ENCODE assay signal across 8 cellular contexts in genomic region chr4:56388311-56388710, GRCh38. TPM values are rescaled to one million over a fixed set of nuclear protein-coding genes. Genes with fewer than 3 reads are reported as not detected.
DNase-seq lines count a peak whose midpoint lies in the region; ATAC-seq, FAIRE-seq and TF ChIP-seq lines count a peak whose summit lies in the region.

No MANE protein-coding gene starts in this region.

- FAIRE-seq in H1 (lab: Jason Lieb, UNC) = no peak
- FAIRE-seq in pancreas (lab: Jason Lieb, UNC) = no peak

- H3K9me3 ChIP-seq in NT2/D1 (ENCODE audit: insufficient read depth, low read length) (no peaks in the 10 kb centered on the region), H1 (ENCODE audit: insufficient read depth in 2 of 2, low read depth in 1 of 2, low read length in 1 of 2) (no peaks in the 10 kb centered on the region), pancreas (no peaks in the 10 kb centered on the region)

- TF ChIP-seq RAD21 in H1 (IDR thresholded peaks at IDR 0.05 in 1 of 2, conservative IDR thresholded peaks at IDR 0.05 in 1 of 2; ENCODE audit: low read depth in 2 of 2, low read length in 2 of 2) = no peak

- H4K20me1 ChIP-seq in H1 (replicated peaks in 1 of 2; ENCODE audit: control insufficient read depth in 1 of 2, insufficient read depth in 2 of 2, low read length in 2 of 2) = peaks cover 0 to 2% of the 10 kb centered on the region in 2 experiments

- H4K8ac ChIP-seq in H1 (ENCODE audit: extremely low read depth, insufficient read depth, low read length) = no peak overlapping the region

- no peak overlapping the region for H3K23ac ChIP-seq in H1 (ENCODE audit: insufficient read length)

- H3K79me2 ChIP-seq in H1 (ENCODE audit: control insufficient read depth in 1 of 2, insufficient read depth in 2 of 2, low read length in 2 of 2) = peaks cover 0 to 20% of the 10 kb centered on the region in 2 experiments; a peak in 1 of 4 replicates

- intact Hi-C loops in pancreas (cut with DNase I) = no loop called here

- no peak overlapping the region for H2BK5ac ChIP-seq in H1 (ENCODE audit: low read depth, low read length)

- POLR2A ChIA-PET in H1 (lab: Charles Lee; ENCODE audit: partially characterized antibody) = interaction anchor here (1.3 to 6.1 kb wide), 10 partner anchors 8 to 65 kb away, joined by 3 to 75 read pairs (median 8); partner anchors contain the start of genes PAICS and PPAT

- H3K79me1 ChIP-seq in H1 (ENCODE audit: low read depth, low read length) = 0 out of 2 replicates have a peak, but pooled peaks cover 2% of the 10 kb centered on the region

- H3K23me2 ChIP-seq in H1 (ENCODE audit: low read depth, low read length) = peaks cover 4% of the 10 kb centered on the region

- no peak overlapping the region for H2BK120ac ChIP-seq in H1 (replicated peaks; ENCODE audit: low read depth, low read length)

- CTCF ChIA-PET in H1 (lab: Charles Lee; ENCODE audit: partially characterized antibody) = no interaction called here

- H2BK15ac ChIP-seq in H1 (ENCODE audit: low read length) = no peak overlapping the region

- no peak overlapping the region for H4K91ac ChIP-seq in H1 (replicated peaks; ENCODE audit: insufficient read length, low read length)

- no peak overlapping the region for H3K4ac ChIP-seq in H1 (replicated peaks; ENCODE audit: insufficient read length, low read depth, low read length)

- H2AFZ ChIP-seq in H1 (ENCODE audit: low read length) = no peak overlapping the region

- peak in 1 of 2 experiments; percentile 18; a peak in 1 of 3 replicates for TF ChIP-seq POLR2A in H1 (IDR thresholded peaks at IDR 0.05; ENCODE audit: control extremely low read depth in 1 of 2, low read depth in 2 of 2, low read length in 2 of 2)

- H2BK20ac ChIP-seq in H1 (ENCODE audit: low read length) = no peak overlapping the region

- peak overlapping the region; percentile 92 for H3K9ac ChIP-seq in NT2/D1 (ENCODE audit: insufficient read length, low read depth)
- H3K9ac ChIP-seq in H1 (replicated peaks in 1 of 4; ENCODE audit: extremely low read depth in 1 of 4, low read depth in 3 of 4, low read length in 3 of 4) = peak overlapping the region in 1 of 4 experiments; percentile 53; a peak in 1 of 7 replicates

- WGBS in H1 (ENCODE audit: extremely low coverage in 1 of 2, insufficient coverage in 1 of 2, insufficient read length in 1 of 2, insufficient replicate concordance in 2 of 2, low coverage in 1 of 2, low lambda C conversion rate in 2 of 2, missing lambda C conversion rate in 1 of 2), 2 experiments = 76% methylated on average over 6 of the region's 6 CpGs; no CpG with 5 or more reads in 1 of the 2 experiments
- 13 to 23% methylated on average over 6 of the region's 6 CpGs for WGBS in pancreas, 2 donors

- H3K4me2 ChIP-seq in H1 (ENCODE audit: insufficient read depth in 1 of 2, low read depth in 2 of 2, low read length in 2 of 2) = peak overlapping the region; percentile 77 to 93

- no peak overlapping the region for H4K5ac ChIP-seq in H1 (ENCODE audit: insufficient read length, low read depth, low read length)

- TF ChIP-seq CTCF in H1 (IDR thresholded peaks at IDR 0.05; ENCODE audit: control extremely low read depth in 1 of 3, insufficient read depth in 1 of 3, low read depth in 1 of 3, low read length in 3 of 3) (no peak), pancreas (IDR thresholded peaks at IDR 0.05) (no peak)

- no peaks in the 10 kb centered on the region for H3K27me3 ChIP-seq in NT2/D1 (ENCODE audit: insufficient read depth, insufficient read length)
- no peaks in the 10 kb centered on the region for H3K27me3 ChIP-seq in H1 (replicated peaks in 1 of 4; ENCODE audit: control insufficient read depth in 3 of 4, extremely low read depth in 1 of 4, insufficient read depth in 3 of 4, low read length in 3 of 4)
- no peaks in the 10 kb centered on the region for H3K27me3 ChIP-seq in pancreas

- peak; percentile 1 for DNase-seq in EL
- no peak for DNase-seq in NT2/D1 (ENCODE audit: low read depth, low spot score)
- no peak for DNase-seq in H1 (ENCODE audit: low read depth in 1 of 2, low spot score in 2 of 2)
- no peak for DNase-seq in pancreas
- no peak for DNase-seq in stimulated activated CD4-positive, alpha-beta T cell treated with anti-CD3 and anti-CD28 coated beads, Interleukin-4, amount 100 ng/mL, for 1 hour
- no peak for DNase-seq in NCI-H1105 (lab: John Stamatoyannopoulos, UW)
- no peak for DNase-seq in SHP77 treated with DMSO at 0.1 percent for 48 hours (lab: John Stamatoyannopoulos, UW)

- H3K4me3 ChIP-seq in NT2/D1 (ENCODE audit: insufficient read length, low read depth) = peak overlapping the region; percentile 82
- peak overlapping the region; percentile 69 to 94 (median 88); a peak in 5 of 8 replicates for H3K4me3 ChIP-seq in H1 (ENCODE audit: extremely low read depth in 1 of 4, insufficient read depth in 2 of 4, low read depth in 3 of 4, low read length in 4 of 4)
- H3K4me3 ChIP-seq in pancreas = peak overlapping the region in 3 of 4 donors; percentile 56 to 69 (median 68)

- no peak overlapping the region for H3K27ac ChIP-seq in H1 (ENCODE audit: low read depth, low read length)
- H3K27ac ChIP-seq in pancreas = no peak overlapping the region

- H3K36me3 ChIP-seq in NT2/D1 (ENCODE audit: insufficient read depth, insufficient read length, low read length) (peaks cover 15% of the 10 kb centered on the region), H1 (ENCODE audit: control insufficient read depth in 2 of 4, insufficient read depth in 4 of 4, low read length in 3 of 4) (peaks cover 0 to 9% (median 1%) of the 10 kb centered on the region in 4 experiments; a peak in 2 of 8 replicates), pancreas (no peaks in the 10 kb centered on the region)

- no peak overlapping the region for H3K18ac ChIP-seq in H1 (ENCODE audit: extremely low read depth, low read length)

- no peak overlapping the region for H2BK12ac ChIP-seq in H1 (ENCODE audit: low read depth, low read length)

- no peak overlapping the region for H3K56ac ChIP-seq in H1 (replicated peaks; ENCODE audit: insufficient read length, low read depth, low read length)

- TF ChIP-seq EP300 in H1 (IDR thresholded peaks at IDR 0.05; ENCODE audit: borderline replicate concordance in 1 of 2, low read depth in 2 of 2, low read length in 2 of 2) = no peak

- no peak for ATAC-seq in pancreas
- ATAC-seq in HG03139 (IDR thresholded peaks at IDR 0.05; ENCODE audit: unreplicated experiment) = no peak

- no peak overlapping the region for H3K14ac ChIP-seq in H1 (ENCODE audit: insufficient read length)

- H2AK5ac ChIP-seq in H1 (ENCODE audit: low read depth, low read length) = no peak overlapping the region

- no peaks in the 10 kb centered on the region for H3K4me1 ChIP-seq in NT2/D1 (ENCODE audit: insufficient read depth, insufficient read length)
- H3K4me1 ChIP-seq in H1 (replicated peaks in 1 of 4; ENCODE audit: control insufficient read depth in 3 of 4, insufficient read depth in 4 of 4, low read length in 3 of 4) = peaks cover 0 to 5% (median 0%) of the 10 kb centered on the region in 4 experiments; a peak in 1 of 7 replicates
- peaks cover 0 to 18% (median 5%) of the 10 kb centered on the region in 3 donors for H3K4me1 ChIP-seq in pancreas

TF ChIP-seq in H1, 55 proteins besides CTCF, POLR2A, EP300 and RAD21 (continues in another document):
- TF ChIP-seq ATF2 (IDR thresholded peaks at IDR 0.05; ENCODE audit: low read length) (no peak), TCF12 (IDR thresholded peaks at IDR 0.05; ENCODE audit: low read depth, low read length) (no peak)

RNA-seq across cellular contexts. Expression of gene AASDH, which starts 1.0 kb away (rescaled TPM):
- total RNA-seq in H1 (2021; fragmentation: NEBNext Ultra II Directional; extraction: Animal tissue kit (Norgen Biotek cat#: 25700)) = 10.9 and 13.3 TPM in 2 replicates
- polyA plus RNA-seq in H1 (2011; rRNA removed) (8.0 and 11.3 TPM in 2 replicates), pancreas (1 to 10 TPM; 1.9 to 5.2 TPM)
- 7.1 TPM for polyA plus RNA-seq in H1 (2011; cell fraction: cytosol; rRNA removed)
- polyA plus RNA-seq in H1 (2011; cell fraction: nucleus; rRNA removed) = 3.1 TPM
- 6.2 to 8.8 TPM (median 6.9 TPM) in 4 replicates for polyA plus RNA-seq in H1 (2012, experiment 1 of 2)
- 0.52 TPM for polyA plus RNA-seq in H1 (2012, experiment 2 of 2)
- polyA plus RNA-seq in H1 (2013, experiment 1 of 2) = 8.8 TPM
- polyA plus RNA-seq in H1 (2013, experiment 2 of 2) = 7.5 TPM
- 16.8 and 22.0 TPM in 2 replicates for polyA minus RNA-seq in H1 (2011; rRNA and poly(A)+ RNA removed)
- polyA minus RNA-seq in H1 (2011; cell fraction: cytosol; rRNA and poly(A)+ RNA removed) = 6.9 TPM
- 20.9 TPM for polyA minus RNA-seq in H1 (2011; cell fraction: nucleus; rRNA and poly(A)+ RNA removed)
- 1 to 10 TPM; 2.2 to 7.3 (median 4.7) TPM for total RNA-seq in pancreas

RNA-seq across cellular contexts. Expression of gene PPAT, which starts 47.1 kb away (rescaled TPM):
- total RNA-seq in H1 (2021; fragmentation: NEBNext Ultra II Directional; extraction: Animal tissue kit (Norgen Biotek cat#: 25700)) = 98.4 and 104 TPM in 2 replicates
- polyA plus RNA-seq in H1 (2011; rRNA removed) (15.6 and 24.5 TPM in 2 replicates), pancreas (1 to 10 TPM; 1.6 to 3.1 TPM)
- polyA plus RNA-seq in H1 (2011; cell fraction: cytosol; rRNA removed) = 30.2 TPM
- 17.9 TPM for polyA plus RNA-seq in H1 (2011; cell fraction: nucleus; rRNA removed)
- polyA plus RNA-seq in H1 (2012, experiment 1 of 2) = 40.1 to 85.5 TPM (median 49.6 TPM) in 4 replicates
- polyA plus RNA-seq in H1 (2012, experiment 2 of 2) = 4.1 TPM
- polyA plus RNA-seq in H1 (2013, experiment 1 of 2) = 44.6 TPM
- polyA plus RNA-seq in H1 (2013, experiment 2 of 2) = 43.8 TPM
- 36.1 and 42.1 TPM in 2 replicates for polyA minus RNA-seq in H1 (2011; rRNA and poly(A)+ RNA removed)
- polyA minus RNA-seq in H1 (2011; cell fraction: cytosol; rRNA and poly(A)+ RNA removed) = 39.9 TPM
- 36.2 TPM for polyA minus RNA-seq in H1 (2011; cell fraction: nucleus; rRNA and poly(A)+ RNA removed)
- 1 to 10 TPM; 4.6 to 10.0 (median 6.3) TPM for total RNA-seq in pancreas

RNA-seq across cellular contexts. Expression of gene PAICS, which starts 47.7 kb away (rescaled TPM):
- total RNA-seq in H1 (2021; fragmentation: NEBNext Ultra II Directional; extraction: Animal tissue kit (Norgen Biotek cat#: 25700)) = 487 and 512 TPM in 2 replicates
- polyA plus RNA-seq in H1 (2011; rRNA removed) (267 and 456 TPM in 2 replicates), pancreas (10 to 100 TPM; 16.5 to 20.1 TPM)
- 348 TPM for polyA plus RNA-seq in H1 (2011; cell fraction: cytosol; rRNA removed)
- 152 TPM for polyA plus RNA-seq in H1 (2011; cell fraction: nucleus; rRNA removed)
- 291 to 529 TPM (median 333 TPM) in 4 replicates for polyA plus RNA-seq in H1 (2012, experiment 1 of 2)
- 47.0 TPM for polyA plus RNA-seq in H1 (2012, experiment 2 of 2)
- 307 TPM for polyA plus RNA-seq in H1 (2013, experiment 1 of 2)
- 308 TPM for polyA plus RNA-seq in H1 (2013, experiment 2 of 2)
- 219 and 256 TPM in 2 replicates for polyA minus RNA-seq in H1 (2011; rRNA and poly(A)+ RNA removed)
- 110 TPM for polyA minus RNA-seq in H1 (2011; cell fraction: cytosol; rRNA and poly(A)+ RNA removed)
- 170 TPM for polyA minus RNA-seq in H1 (2011; cell fraction: nucleus; rRNA and poly(A)+ RNA removed)
- total RNA-seq in pancreas = 10 to 100 TPM; 11.1 to 32.0 (median 22.5) TPM

Comparison
In these comparisons a context has a peak if more than half of its experiments do, and no peak if none do; other contexts are left out.
1. RNA of gene PAICS, which starts 47.7 kb away (total RNA-seq): 487 to 512 TPM in H1; 11.1 to 32.0 TPM in pancreas; every median in the first group is over 10 times any median in the second.
2. Peak in every context shown above with its lines, with median percentiles within 50 percentile points of each other: H3K4me3 ChIP-seq.